ENCODE assay signal across 9 cellular contexts in the genomic region with DNA sequence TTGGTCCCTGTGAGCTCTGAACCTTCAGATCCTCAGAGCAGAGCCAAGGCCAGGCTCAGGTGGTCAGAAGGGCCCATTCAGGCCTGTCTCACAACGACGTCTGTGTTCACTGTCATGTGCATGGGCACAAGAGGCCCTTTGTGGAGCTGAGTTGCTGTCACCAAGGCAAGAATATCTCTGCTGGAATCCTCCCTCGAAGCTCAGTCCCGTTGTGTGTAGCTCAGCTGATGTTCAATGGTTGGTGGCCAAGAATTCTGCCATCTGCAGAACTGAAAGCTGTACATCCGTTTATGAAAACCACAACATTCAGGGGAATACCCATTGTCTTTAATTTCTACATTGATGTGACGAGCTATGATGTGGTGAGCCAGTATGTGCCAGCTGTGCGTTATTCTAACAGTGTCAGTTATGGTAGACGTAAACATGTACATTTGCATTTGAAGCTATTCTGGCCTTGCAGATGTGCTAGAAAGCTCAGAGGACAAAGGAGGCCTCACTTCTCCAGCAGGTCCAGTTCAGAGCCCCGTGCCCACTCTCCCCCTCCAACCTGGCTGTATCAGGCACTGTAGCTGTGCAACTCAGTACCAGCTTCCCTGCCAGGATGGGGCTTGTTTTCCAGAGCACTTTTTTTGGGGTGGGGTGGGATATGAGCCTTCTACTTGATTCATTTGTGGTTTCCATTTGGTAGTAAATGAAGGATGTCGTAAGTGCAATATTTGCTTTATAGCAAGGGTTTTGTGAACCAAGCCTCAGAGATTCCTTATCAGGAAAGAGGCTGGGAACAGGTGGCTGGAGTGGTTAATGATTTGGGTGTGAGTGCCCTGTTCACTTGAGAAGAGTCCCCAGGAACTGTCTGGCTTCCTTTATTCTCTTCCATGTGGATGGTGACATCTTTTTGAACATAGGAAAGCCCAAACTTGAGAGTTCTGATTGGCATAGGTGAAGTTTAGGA. TPM values are rescaled to one million over a fixed set of nuclear protein-coding genes. Genes with fewer than 3 reads are reported as not detected.
A peak's percentile ranks its signal among the peaks of the same experiment; 100 is the strongest.
DNase-seq lines count a peak whose midpoint lies in the region; ATAC-seq and TF ChIP-seq lines count a peak whose summit lies in the region.
"Had no signal": no experiment of that assay in that cellular context is flagged by ENCODE, and none has a peak within 500 bp of the region (broad histone marks: within the 10 kb centered on the region; RNA-seq: fewer than 3 reads in every experiment).

No MANE protein-coding gene starts in this region.

- no peak overlapping the region for H3K27ac Mint-ChIP-seq in activated naive CD4-positive, alpha-beta T cell treated with anti-CD3 and anti-CD28 coated beads, Interleukin-2, amount 50 U/mL, for 72 hours

- H2AFZ ChIP-seq in KMS-11 (ENCODE audit: low read depth) (no peak overlapping the region), smooth muscle cell (ENCODE audit: low read depth) (no peak overlapping the region)

- intact Hi-C loops in spleen (cut with DNase I; ENCODE audit: low total_unique reads): no loop called here

- ATAC-seq in GM21528 (IDR thresholded peaks at IDR 0.05; ENCODE audit: low FRiP score, unreplicated experiment): peak; percentile 86
- ATAC-seq in activated naive CD4-positive, alpha-beta T cell treated with anti-CD3 and anti-CD28 coated beads, Interleukin-2, amount 50 U/mL, for 72 hours: peak; percentile 96 to 98

- H3K4me3 ChIP-seq in KMS-11 (IDR thresholded peaks at IDR 0.05; ENCODE audit: insufficient read depth, low read depth, low read length) (no peak overlapping the region), spleen (no peak overlapping the region), smooth muscle cell (no peak overlapping the region)

- H3K4me1 ChIP-seq in KMS-11 (ENCODE audit: low read depth, poor library complexity, severe bottlenecking) (peaks cover 63% of the 10 kb centered on the region), spleen (peaks cover 44 to 88% (median 67%) of the 10 kb centered on the region in 6 donors), smooth muscle cell (ENCODE audit: low read depth) (no peaks in the 10 kb centered on the region)

- H3K4me2 ChIP-seq in KMS-11: peak overlapping the region; percentile 84
- no peak overlapping the region for H3K4me2 ChIP-seq in smooth muscle cell

- peak overlapping the region; percentile 82 for H3K27ac ChIP-seq in KMS-11
- H3K27ac ChIP-seq in spleen: peak overlapping the region in 6 of 8 donors; percentile 30 to 82 (median 74)
- no peak overlapping the region for H3K27ac ChIP-seq in smooth muscle cell (ENCODE audit: low read depth)

- H3K9me3 ChIP-seq in spleen (no peaks in the 10 kb centered on the region), smooth muscle cell (replicated peaks; ENCODE audit: low read depth) (no peaks in the 10 kb centered on the region)

- H3K36me3 Mint-ChIP-seq in activated naive CD4-positive, alpha-beta T cell treated with anti-CD3 and anti-CD28 coated beads, Interleukin-2, amount 50 U/mL, for 72 hours: peaks cover 0 to 5% of the 10 kb centered on the region in 2 donors

- H3K9me3 Mint-ChIP-seq in activated naive CD4-positive, alpha-beta T cell treated with anti-CD3 and anti-CD28 coated beads, Interleukin-2, amount 50 U/mL, for 72 hours: no peaks in the 10 kb centered on the region

- peak; percentile 69 for DNase-seq in GM13976 (ENCODE audit: low spot score)
- DNase-seq in activated naive CD4-positive, alpha-beta T cell treated with anti-CD3 and anti-CD28 coated beads, Interleukin-2, amount 50 U/mL, for 72 hours (ENCODE audit: low spot score in 2 of 2): peak in 1 of 2 donors; percentile 11
- DNase-seq in spleen: peak; percentile 80
- DNase-seq in HUDEP-2 (lab: John Stamatoyannopoulos, UW; ENCODE audit: unreplicated experiment in 76 of 76): no peak
- DNase-seq in ACHN: no peak
- no peak for DNase-seq in smooth muscle cell (lab: John Stamatoyannopoulos, UW; ENCODE audit: unreplicated experiment)
- DNase-seq: IMR-90 had no signal

- no peaks in the 10 kb centered on the region for H3K79me2 ChIP-seq in KMS-11 (ENCODE audit: insufficient read depth, low read depth)
- peaks cover 7% of the 10 kb centered on the region for H3K79me2 ChIP-seq in smooth muscle cell (ENCODE audit: low read depth)

- H4K20me1 ChIP-seq in KMS-11 (ENCODE audit: insufficient read depth) (no peaks in the 10 kb centered on the region), smooth muscle cell (ENCODE audit: low read depth) (peaks cover 92% of the 10 kb centered on the region)

- H3K9ac ChIP-seq in KMS-11: peak overlapping the region; percentile 41; the same call in 1 of the 2 replicates
- H3K9ac ChIP-seq in smooth muscle cell (ENCODE audit: low read depth): no peak overlapping the region

- no peak for TF ChIP-seq CTCF in GM13976 (IDR thresholded peaks at IDR 0.05; ENCODE audit: borderline replicate concordance, control extremely low read depth, extremely low read depth, insufficient read depth, missing control alignments)
- TF ChIP-seq CTCF in KMS-11 (conservative IDR thresholded peaks at IDR 0.05; ENCODE audit: low read depth, low read length): no peak
- no peak for TF ChIP-seq CTCF in spleen (IDR thresholded peaks at IDR 0.05 in 8 of 11, conservative IDR thresholded peaks at IDR 0.05 in 3 of 11)
- TF ChIP-seq CTCF in smooth muscle cell (IDR thresholded peaks at IDR 0.05; ENCODE audit: borderline replicate concordance, insufficient read depth, poor library complexity, severe bottlenecking): no peak

- in situ Hi-C loops in GM13976 (cut with MboI; ENCODE audit: low sequenced_read_pairs, unreplicated experiment): no loop called here
- in situ Hi-C loops in ACHN (cut with HindIII; ENCODE audit: low pct_ligation_motif_present, low pct_unique_long_range_greater_than_20kb, low sequenced_read_pairs): no loop called here

- no peak for TF ChIP-seq POLR2A in spleen (IDR thresholded peaks at IDR 0.05)

- 18 to 38% (median 29%) methylated on average over 10 of the region's 10 CpGs for whole genome bisulfite sequencing in spleen, 5 donors
- WGBS in smooth muscle cell (ENCODE audit: low lambda C conversion rate): 96% methylated on average over 10 of the region's 10 CpGs

- H3K36me3 ChIP-seq in KMS-11 (ENCODE audit: insufficient read depth): no peaks in the 10 kb centered on the region
- peaks cover 0 to 7% (median 0%) of the 10 kb centered on the region in 6 donors for H3K36me3 ChIP-seq in spleen
- H3K36me3 ChIP-seq in smooth muscle cell (ENCODE audit: low read depth): no peaks in the 10 kb centered on the region

- H3F3A ChIP-seq in smooth muscle cell (ENCODE audit: low read depth): no peaks in the 10 kb centered on the region

- no peaks in the 10 kb centered on the region for H3K27me3 ChIP-seq in KMS-11 (ENCODE audit: insufficient read depth, low read depth)
- peaks cover 0 to 37% (median 0%) of the 10 kb centered on the region in 7 donors for H3K27me3 ChIP-seq in spleen (replicated peaks in 1 of 7)
- H3K27me3 ChIP-seq in smooth muscle cell (ENCODE audit: low read depth): no peaks in the 10 kb centered on the region

RNA-seq across cellular contexts. Expression of gene B9D1, which starts 56.1 kb away (rescaled TPM):
- 1 to 10 TPM; 4.5 to 7.5 TPM for total RNA-seq in activated naive CD4-positive, alpha-beta T cell treated with anti-CD3 and anti-CD28 coated beads, Interleukin-2, amount 50 U/mL, for 72 hours
- total RNA-seq in spleen (10 to 100 TPM in 1 of 7 donors, 1 to 10 TPM in 6; 6.4 to 14.1 (median 7.3) TPM), smooth muscle cell (21.6 and 21.9 TPM in 2 replicates)
- polyA plus RNA-seq in spleen (1 to 10 TPM; 4.3 to 8.1 (median 5.8) TPM), smooth muscle cell (30.0 and 45.5 TPM in 2 replicates)

Comparison
In these comparisons a context has a peak if more than half of its experiments do, and no peak if none do; other contexts are left out.
1. DNase-seq: peak in GM13976 (single experiment) and spleen (single experiment); none in HUDEP-2 (0 of 76), ACHN (single experiment) and smooth muscle cell (single experiment).